In genomic region chr12:93713800-93714199, GRCh38 we compare ENCODE assay signal across 11 cellular contexts.
"Had no signal": no experiment of that assay in that cellular context is flagged by ENCODE, and none has a peak within 500 bp of the region (broad histone marks: within the 10 kb centered on the region; RNA-seq: fewer than 3 reads in every experiment).

No MANE protein-coding gene starts in this region.

- DNase-seq: activated CD4-positive, alpha-beta T cell treated with anti-CD3 and anti-CD28 coated beads, Interleukin-2, amount 10 ng/mL, durations not matched to agents 7 days and 5 days; activated CD4-positive, CD25-positive, alpha-beta regulatory T cell; activated effector memory CD4-positive, alpha-beta T cell treated with Interleukin-2 at 50 U/mL for 16 hours; activated T-cell treated with anti-CD3 and anti-CD28 coated beads, Interleukin-2, amount 50 U/mL, for 1 hour; dorsolateral prefrontal cortex; occipital lobe; small intestine; transverse colon had no signal

- H3K27me3 ChIP-seq: dorsolateral prefrontal cortex, esophagus muscularis mucosa, transverse colon had no signal

- ATAC-seq: natural killer cell treated with Interleukin-12 subunit alpha and Interleukin-12 subunit beta and Interleukin-15 and Interleukin-18, amount 100 ng/mL, for 72 hours; SK-N-SH treated with all-trans-retinoic acid at 6 μM for 48 hours had no signal

- H3K4me3 ChIP-seq: dorsolateral prefrontal cortex, esophagus muscularis mucosa, transverse colon had no signal

- H3K36me3 ChIP-seq: esophagus muscularis mucosa, transverse colon had no signal
